23 cellular contexts compared by ENCODE assay signal in genomic region chrX:41043950-41044349, GRCh38. TPM values are rescaled to one million over a fixed set of nuclear protein-coding genes. Genes with fewer than 3 reads are reported as not detected.
DNase-seq lines count a peak whose midpoint lies in the region; ATAC-seq, FAIRE-seq and TF ChIP-seq lines count a peak whose summit lies in the region.
"Had no signal": no experiment of that assay in that cellular context is flagged by ENCODE, and none has a peak within 500 bp of the region (broad histone marks: within the 10 kb centered on the region; RNA-seq: fewer than 3 reads in every experiment).

No MANE protein-coding gene starts in this region.

- peak overlapping the region; percentile 52; the same call in 1 of the 2 replicates for H3K4me2 ChIP-seq in K562 (ENCODE audit: insufficient read depth, low read length)
- H3K4me2 ChIP-seq: neural progenitor cell had no signal

- CTCF ChIA-PET in K562 (lab: Yijun Ruan, JAX; ENCODE audit: low intra/inter-chr PET ratio), result no interaction called here

- TF ChIP-seq CTCF in K562 (IDR thresholded peaks at IDR 0.05 in 2 of 3, conservative IDR thresholded peaks at IDR 0.05 in 1 of 3; ENCODE audit: insufficient read depth in 2 of 3, low read depth in 1 of 3, low read length in 3 of 3) (no peak), fibroblast of the aortic adventitia (IDR thresholded peaks at IDR 0.05; ENCODE audit: insufficient read depth, low read length) (no peak), tibial nerve (IDR thresholded peaks at IDR 0.05) (no peak)

- BruUV-seq in K562 (replicated peaks; lab: Mats Ljungman, UMichigan), result no TSS peak

- DNase-seq in AG08395 (ENCODE audit: low spot score) (peak; percentile 33), M059J (ENCODE audit: low read depth) (peak; percentile 65), K562 (ENCODE audit: extremely low read depth in 1 of 4, low spot score in 3 of 4) (no peak), fibroblast of the aortic adventitia (ENCODE audit: low read depth) (peak; percentile 77), NCI-H1436 (lab: John Stamatoyannopoulos, UW) (no peak), retina (no peak), tibial nerve (ENCODE audit: low spot score in 2 of 2) (no peak)
- DNase-seq: ACHN; activated B cell treated with CpG ODN at 0.5 μM for 24 hours; activated CD4-positive, alpha-beta memory T cell treated with anti-CD3 and anti-CD28 coated beads, Interleukin-2, amount 10 ng/mL, durations not matched to agents 7 days and 5 days; activated naive CD4-positive, alpha-beta T cell treated with anti-CD3 and anti-CD28 coated beads, Interleukin-2, amount 10 ng/mL, durations not matched to agents 7 days and 5 days; activated T-cell treated with anti-CD3 and anti-CD28 coated beads, Interleukin-2, amount 50 U/mL, for 1 hour; body of pancreas; CD4-positive, CD25-positive, alpha-beta regulatory T cell; left lung; NCI-H1105 treated with DMSO at 0.1 percent for 48 hours; NCI-H748 treated with DMSO at 0.1 percent for 48 hours; SIG-M5; stimulated activated CD8-positive, alpha-beta memory T cell treated with anti-CD3 and anti-CD28 coated beads, Interleukin-4, amount 100 ng/mL, for 48 hours; T-helper 2 cell had no signal

- no peak overlapping the region for H3K4me3 ChIP-seq in K562
- H3K4me3 ChIP-seq in fibroblast of the aortic adventitia (ENCODE audit: low read depth, low read length), result no peak overlapping the region
- H3K4me3 ChIP-seq in tibial nerve, result no peak overlapping the region
- H3K4me3 ChIP-seq: body of pancreas, left lung, neural progenitor cell, suprapubic skin had no signal

- TF ChIP-seq RAD21 in K562 (CRISPR knock-in tag; conservative IDR thresholded peaks at IDR 0.05 in 1 of 2, IDR thresholded peaks at IDR 0.05 in 1 of 2), result no peak

- no peak for ATAC-seq in K562
- no peak for ATAC-seq in HG03139 (IDR thresholded peaks at IDR 0.05; ENCODE audit: unreplicated experiment)
- ATAC-seq: body of pancreas, left lung had no signal

- H3K9me3 ChIP-seq in K562 (replicated peaks; ENCODE audit: control insufficient read depth, insufficient read depth, low read depth, low read length) (no peaks in the 10 kb centered on the region), tibial nerve (no peaks in the 10 kb centered on the region)
- H3K9me3 ChIP-seq: body of pancreas, left lung, suprapubic skin had no signal

- H3K27me3 ChIP-seq in K562 (ENCODE audit: control insufficient read depth in 2 of 2, insufficient read depth in 2 of 2, low read length in 2 of 2), result no peaks in the 10 kb centered on the region
- peaks cover 0 to 10% of the 10 kb centered on the region in 2 donors for H3K27me3 ChIP-seq in tibial nerve
- H3K27me3 ChIP-seq: body of pancreas, neural progenitor cell, suprapubic skin had no signal

- H2AFZ ChIP-seq in K562 (ENCODE audit: low read depth, low read length), result peak overlapping the region; percentile 91
- H2AFZ ChIP-seq: neural progenitor cell had no signal

- intact Hi-C loops in K562 (cut with micrococcal nuclease), result no loop called here

- in situ Hi-C loops in K562 (cut with MboI), result no loop called here

- no peaks in the 10 kb centered on the region for H4K20me1 ChIP-seq in K562 (replicated peaks; ENCODE audit: control insufficient read depth, insufficient read depth, low read length)

- no peak for FAIRE-seq in K562 (lab: Jason Lieb, UNC)

- peak overlapping the region in 1 of 2 experiments; percentile 38; a peak in 1 of 4 replicates for H3K9ac ChIP-seq in K562 (ENCODE audit: insufficient read depth in 1 of 2, low read depth in 2 of 2, low read length in 2 of 2)
- H3K9ac ChIP-seq: neural progenitor cell had no signal

- WGBS in K562 (ENCODE audit: insufficient coverage, low coverage, missing lambda C conversion rate), result 13% methylated on average over 2 of the region's 2 CpGs
- WGBS in tibial nerve, 2 donors, result 52 to 55% methylated on average over 2 of the region's 2 CpGs

- no peaks in the 10 kb centered on the region for H3K9me1 ChIP-seq in K562 (ENCODE audit: control insufficient read depth, insufficient read depth, low read length)

- H3K4me1 ChIP-seq in K562 (replicated peaks in 1 of 2; ENCODE audit: control insufficient read depth in 2 of 2, insufficient read depth in 2 of 2, low read length in 2 of 2), result peaks cover 0 to 6% of the 10 kb centered on the region in 2 experiments; a peak in 3 of 5 replicates
- peaks cover 0 to 4% (median 0%) of the 10 kb centered on the region in 4 donors for H3K4me1 ChIP-seq in tibial nerve
- H3K4me1 ChIP-seq: body of pancreas, left lung, suprapubic skin had no signal

- TF ChIP-seq POLR2A in K562 (conservative IDR thresholded peaks at IDR 0.05) (no peak), tibial nerve (IDR thresholded peaks at IDR 0.05) (no peak)

- H3K36me3 ChIP-seq in K562 (ENCODE audit: control insufficient read depth, insufficient read depth, low read length), result no peaks in the 10 kb centered on the region
- H3K36me3 ChIP-seq in tibial nerve, result no peaks in the 10 kb centered on the region
- H3K36me3 ChIP-seq: left lung, neural progenitor cell, suprapubic skin had no signal

- TF ChIP-seq EP300 in K562 (IDR thresholded peaks at IDR 0.05; ENCODE audit: low read length) (no peak), tibial nerve (IDR thresholded peaks at IDR 0.05) (no peak)

- no peaks in the 10 kb centered on the region for H3K79me2 ChIP-seq in K562 (ENCODE audit: control insufficient read depth, insufficient read depth, low read length)

- H3K27ac ChIP-seq in K562 (ENCODE audit: extremely low read depth, low read depth, low read length) (peak overlapping the region; percentile 56; the same call in 2 of the 3 replicates), tibial nerve (no peak overlapping the region)
- H3K27ac ChIP-seq: body of pancreas, left lung, neural progenitor cell, suprapubic skin had no signal

- POLR2A ChIA-PET in K562 (lab: Yijun Ruan, JAX), result interaction anchor here (1.3 kb wide), 1 partner anchor 11 kb away, joined by 3 read pairs; no protein-coding TSS in a partner anchor

TF ChIP-seq in K562, 482 proteins besides CTCF, POLR2A, EP300 and RAD21 (continues in another document):
- TF ChIP-seq PATZ1 (CRISPR knock-in tag; IDR thresholded peaks at IDR 0.05; ENCODE audit: borderline replicate concordance) (no peak), STAT5A (IDR thresholded peaks at IDR 0.05; ENCODE audit: borderline replicate concordance, low read length) (no peak), ATF1 (CRISPR knock-in tag; IDR thresholded peaks at IDR 0.05) (no peak), ATF1 (tag; IDR thresholded peaks at IDR 0.05) (0 out of 2 replicates have a peak, but pooled peaks have one; percentile 44)

RNA-seq across cellular contexts. Expression of gene USP9X, which starts 41.3 kb away (rescaled TPM):
- total RNA-seq in M059J (2014; rRNA removed; shearing (Covaris generic)), result 48.5 and 81.7 TPM in 2 replicates
- total RNA-seq in K562 (2011; cell fraction: chromatin; rRNA removed; ENCODE audit: low replicate concordance), result 138 and 396 TPM in 2 replicates
- total RNA-seq in K562 (2011; cell fraction: nucleolus; rRNA removed), result 51.9 and 68.7 TPM in 2 replicates
- total RNA-seq in K562 (2011; cell fraction: nucleoplasm; rRNA removed), result 103 and 125 TPM in 2 replicates
- total RNA-seq in K562 (2014; rRNA removed) (29.0 and 29.5 TPM in 2 replicates), K562 (2014; rRNA removed; fragmentation: Illumina TruSeq; extraction: Trizol) (47.8 and 53.8 TPM in 2 replicates), K562 (2015; rRNA removed; fragmentation: Illumina TruSeq; extraction: Trizol) (31.9 and 33.1 TPM in 2 replicates), K562 (2021) (44.9 and 45.7 TPM in 2 replicates), fibroblast of the aortic adventitia (ENCODE audit: low replicate concordance) (99.1 and 102 TPM in 2 replicates), tibial nerve (100 to 1,000 TPM in 1 of 4 donors, 10 to 100 TPM in 3; 83.1 to 101 (median 97.2) TPM)
- polyA plus RNA-seq in K562 (2011; rRNA removed) (26.1 and 40.1 TPM in 2 replicates), K562 (2014; fragmentation: Illumina TruSeq; extraction: Trizol) (29.4 and 31.0 TPM in 2 replicates), K562 (2014; fragmentation: Nextera tagmentation; extraction: Ambion mirVana) (10 to 100 TPM; 10.9 to 15.2 TPM), K562 (2014; rRNA removed) (19.0 and 21.4 TPM in 2 replicates)
- 11.5 and 16.7 TPM in 2 replicates for polyA plus RNA-seq in K562 (2011; cell fraction: cytosol; rRNA removed)
- polyA plus RNA-seq in K562 (2011; cell fraction: nucleus; rRNA removed), result 35.7 and 38.8 TPM in 2 replicates
- 21.9 and 23.8 TPM in 2 replicates for polyA plus RNA-seq in K562 (2012)
- polyA minus RNA-seq in K562 (2011; rRNA and poly(A)+ RNA removed), result 196 and 258 TPM in 2 replicates
- 77.6 and 121 TPM in 2 replicates for polyA minus RNA-seq in K562 (2011; cell fraction: cytosol; rRNA and poly(A)+ RNA removed)
- 47.0 and 84.4 TPM in 2 replicates for polyA minus RNA-seq in K562 (2011; cell fraction: nucleus; rRNA and poly(A)+ RNA removed)

Comparison
In these comparisons a context has a peak if more than half of its experiments do, and no peak if none do; other contexts are left out.
1. DNase-seq: peak in AG08395 (single experiment), M059J (single experiment) and fibroblast of the aortic adventitia (single experiment); none in K562 (0 of 4), NCI-H1436 (single experiment), retina (single experiment) and tibial nerve (0 of 2).